4 cellular contexts compared by ENCODE assay signal in the genomic region with DNA sequence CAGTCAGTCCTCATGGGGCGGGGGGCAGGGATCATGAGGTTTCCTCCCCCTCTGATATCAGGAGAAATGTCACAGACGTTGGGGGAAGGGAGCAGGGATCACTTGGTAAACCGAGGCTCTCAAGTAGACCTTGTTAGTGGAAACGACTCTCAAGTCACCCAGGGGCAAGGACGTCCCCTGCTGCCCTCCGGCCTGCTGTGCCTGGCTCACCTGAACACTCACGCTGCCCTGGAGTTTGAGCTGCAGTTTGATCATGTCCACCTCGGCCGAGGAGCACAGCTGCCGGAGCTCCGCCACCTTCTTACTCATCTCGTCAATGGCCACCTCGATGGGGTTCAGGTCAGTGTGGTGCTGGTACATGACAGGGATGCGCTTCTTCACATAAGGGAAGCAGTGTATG. TPM values are rescaled to one million over a fixed set of nuclear protein-coding genes. Genes with fewer than 3 reads are reported as not detected.
"Had no signal": no experiment of that assay in that cellular context is flagged by ENCODE, and none has a peak within 500 bp of the region (broad histone marks: within the 10 kb centered on the region; RNA-seq: fewer than 3 reads in every experiment).

No MANE protein-coding gene starts in this region.

- DNase-seq: GDM1, GF-D8 had no signal

- H3K4me3 ChIP-seq: GM12878 had no signal

- ATAC-seq: GM12878 had no signal

RNA-seq across cellular contexts. Expression of a gene that starts 47.6 kb away (rescaled TPM):
- total RNA-seq: G401, GM12878 had no signal
- polyA plus RNA-seq: GM12878 had no signal
